In the genomic region with DNA sequence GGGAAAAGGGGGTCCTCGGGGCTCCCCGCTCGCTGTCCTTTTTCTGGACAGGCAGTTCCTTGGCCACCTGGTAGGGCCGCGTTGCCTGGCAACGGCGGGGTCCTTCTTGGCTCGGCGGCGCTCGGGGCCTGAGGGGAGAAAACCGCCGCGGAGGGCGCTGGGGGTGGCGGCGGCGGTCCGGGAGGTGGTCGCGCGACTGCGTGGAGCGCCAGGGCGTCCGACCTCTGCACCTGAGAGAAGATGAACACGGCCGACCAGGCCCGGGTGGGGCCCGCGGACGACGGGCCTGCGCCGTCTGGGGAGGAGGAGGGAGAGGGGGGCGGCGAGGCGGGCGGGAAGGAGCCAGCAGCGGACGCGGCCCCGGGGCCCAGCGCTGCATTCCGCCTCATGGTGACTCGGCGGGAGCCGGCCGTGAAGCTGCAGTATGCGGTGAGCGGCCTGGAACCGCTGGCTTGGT, we compare ENCODE assay signal across 8 cellular contexts. TPM values are rescaled to one million over a fixed set of nuclear protein-coding genes. Genes with fewer than 3 reads are reported as not detected.
A peak's percentile ranks its signal among the peaks of the same experiment; 100 is the strongest.
DNase-seq lines count a peak whose midpoint lies in the region; ATAC-seq lines count a peak whose summit lies in the region.

A gene with protein sequence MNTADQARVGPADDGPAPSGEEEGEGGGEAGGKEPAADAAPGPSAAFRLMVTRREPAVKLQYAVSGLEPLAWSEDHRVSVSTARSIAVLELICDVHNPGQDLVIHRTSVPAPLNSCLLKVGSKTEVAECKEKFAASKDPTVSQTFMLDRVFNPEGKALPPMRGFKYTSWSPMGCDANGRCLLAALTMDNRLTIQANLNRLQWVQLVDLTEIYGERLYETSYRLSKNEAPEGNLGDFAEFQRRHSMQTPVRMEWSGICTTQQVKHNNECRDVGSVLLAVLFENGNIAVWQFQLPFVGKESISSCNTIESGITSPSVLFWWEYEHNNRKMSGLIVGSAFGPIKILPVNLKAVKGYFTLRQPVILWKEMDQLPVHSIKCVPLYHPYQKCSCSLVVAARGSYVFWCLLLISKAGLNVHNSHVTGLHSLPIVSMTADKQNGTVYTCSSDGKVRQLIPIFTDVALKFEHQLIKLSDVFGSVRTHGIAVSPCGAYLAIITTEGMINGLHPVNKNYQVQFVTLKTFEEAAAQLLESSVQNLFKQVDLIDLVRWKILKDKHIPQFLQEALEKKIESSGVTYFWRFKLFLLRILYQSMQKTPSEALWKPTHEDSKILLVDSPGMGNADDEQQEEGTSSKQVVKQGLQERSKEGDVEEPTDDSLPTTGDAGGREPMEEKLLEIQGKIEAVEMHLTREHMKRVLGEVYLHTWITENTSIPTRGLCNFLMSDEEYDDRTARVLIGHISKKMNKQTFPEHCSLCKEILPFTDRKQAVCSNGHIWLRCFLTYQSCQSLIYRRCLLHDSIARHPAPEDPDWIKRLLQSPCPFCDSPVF (plus strand): TSS at position 106 of the 457 bp plus-strand sequence. CDS start 135 bp downstream, at position 241.

- DNase-seq in 8988T = peak; percentile 70
- DNase-seq in NCI-H524 (lab: John Stamatoyannopoulos, UW) = peak; percentile 78 to 87
- peak; percentile 84 for DNase-seq in activated CD4-positive, alpha-beta T cell treated with anti-CD3 and anti-CD28 coated beads, Interleukin-2, amount 50 U/mL, for 1 hour
- DNase-seq in ecto neural progenitor cell (ENCODE audit: low spot score) = peak; percentile 93
- peak; percentile 80 to 85 for DNase-seq in lung microvascular endothelial cell (ENCODE audit: low read depth in 2 of 2)
- DNase-seq in stimulated activated CD4-positive, alpha-beta T cell treated with anti-CD3 and anti-CD28 coated beads, TNF-alpha, amount 100 ng/mL, for 48 hours (ENCODE audit: low read depth in 3 of 3) = peak; percentile 65 to 83 (median 69)

- ATAC-seq in GM18858 (IDR thresholded peaks at IDR 0.05; ENCODE audit: unreplicated experiment) = peak; percentile 39
- ATAC-seq in HG03066 (IDR thresholded peaks at IDR 0.05; ENCODE audit: low read depth, unreplicated experiment) = peak; percentile 64

RNA-seq across cellular contexts. Expression of the gene that starts here (rescaled TPM):
- 9.4 and 9.9 TPM in 2 replicates for total RNA-seq in lung microvascular endothelial cell

Comparison
In these comparisons a context has a peak if more than half of its experiments do, and no peak if none do; other contexts are left out.
1. Peak in every context shown above with its lines: DNase-seq and ATAC-seq.